14 cellular contexts compared by ENCODE assay signal in the genomic region with DNA sequence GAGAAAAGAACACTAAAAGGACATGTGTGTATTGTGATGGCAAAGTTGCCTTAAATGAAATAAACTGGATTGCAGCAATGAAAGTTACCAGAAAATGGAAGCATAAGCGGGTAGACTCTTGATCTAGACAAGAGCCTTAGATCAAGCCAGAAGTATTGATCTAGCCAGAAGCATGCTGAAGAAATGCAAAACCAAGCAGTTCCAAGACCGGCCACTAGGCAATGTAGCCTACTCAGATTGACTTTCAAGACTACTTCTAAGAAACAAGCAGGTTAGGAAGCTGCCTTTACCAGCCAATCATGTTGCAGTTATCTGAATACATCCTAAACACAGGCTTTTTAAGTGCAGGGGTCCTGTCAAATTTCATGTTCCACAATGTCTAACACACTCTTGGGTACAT. TPM values are rescaled to one million over a fixed set of nuclear protein-coding genes. Genes with fewer than 3 reads are reported as not detected.
A peak's percentile ranks its signal among the peaks of the same experiment; 100 is the strongest.
DNase-seq lines count a peak whose midpoint lies in the region; ATAC-seq and TF ChIP-seq lines count a peak whose summit lies in the region.
"Had no signal": no experiment of that assay in that cellular context is flagged by ENCODE, and none has a peak within 500 bp of the region (broad histone marks: within the 10 kb centered on the region; RNA-seq: fewer than 3 reads in every experiment).

No MANE protein-coding gene starts in this region.

- peak; percentile 32 for TF ChIP-seq CTCF in AG04450 (IDR thresholded peaks at IDR 0.05; ENCODE audit: low read depth, low read length)
- TF ChIP-seq CTCF in chondrocyte (IDR thresholded peaks at IDR 0.05) = peak; percentile 40

- no peaks in the 10 kb centered on the region for H3K4me1 Mint-ChIP-seq in chondrocyte (ENCODE audit: low read depth)
- H3K4me1 Mint-ChIP-seq: activated naive CD8-positive, alpha-beta T cell treated with anti-CD3 and anti-CD28 coated beads, Interleukin-2, amount 10 ng/mL, durations not matched to agents 7 days and 5 days; CD4-positive, alpha-beta memory T cell had no signal

- POLR2A ChIA-PET in AG04450 (lab: Yijun Ruan, JAX) = no interaction called here

- H3K4me3 ChIP-seq in AG04450 (ENCODE audit: low read depth, low read length) = no peak overlapping the region

- DNase-seq in AG04450 (ENCODE audit: low read depth, low spot score) (no peak), chondrocyte (ENCODE audit: low spot score) (no peak), NCI-H146 (lab: John Stamatoyannopoulos, UW) (no peak)
- DNase-seq: activated naive CD8-positive, alpha-beta T cell treated with anti-CD3 and anti-CD28 coated beads, Interleukin-2, amount 10 ng/mL, durations not matched to agents 7 days and 5 days; CD4-positive, alpha-beta memory T cell; foreskin melanocyte; NCI-H1694 treated with DMSO at 0.1 percent for 48 hours; posterior cingulate gyrus had no signal

- H3K27me3 ChIP-seq in AG04450 (ENCODE audit: control insufficient read depth, insufficient read depth, low read length) = no peaks in the 10 kb centered on the region

- no peak overlapping the region for H3K27ac ChIP-seq in AG04450 (ENCODE audit: low read depth, low read length)

- H3K27me3 Mint-ChIP-seq in chondrocyte (ENCODE audit: low read depth) = no peaks in the 10 kb centered on the region
- H3K27me3 Mint-ChIP-seq: activated naive CD8-positive, alpha-beta T cell treated with anti-CD3 and anti-CD28 coated beads, Interleukin-2, amount 10 ng/mL, durations not matched to agents 7 days and 5 days; CD4-positive, alpha-beta memory T cell had no signal

- no peaks in the 10 kb centered on the region for H3K9me3 Mint-ChIP-seq in chondrocyte (ENCODE audit: low read depth)

- CTCF ChIA-PET in AG04450 (lab: Charles Lee) = interaction anchor here (0.5 kb wide), 1 partner anchor 12 kb away, joined by 10 read pairs; no protein-coding TSS in a partner anchor

- H3K36me3 Mint-ChIP-seq in chondrocyte (ENCODE audit: low read depth) = no peaks in the 10 kb centered on the region
- H3K36me3 Mint-ChIP-seq: activated naive CD8-positive, alpha-beta T cell treated with anti-CD3 and anti-CD28 coated beads, Interleukin-2, amount 10 ng/mL, durations not matched to agents 7 days and 5 days; CD4-positive, alpha-beta memory T cell had no signal

- H3K9me3 ChIP-seq in AG04450 (ENCODE audit: control insufficient read depth, insufficient read depth, low read length) = no peaks in the 10 kb centered on the region

- H3K4me3 Mint-ChIP-seq in chondrocyte (ENCODE audit: unreplicated experiment) = no peak overlapping the region
- H3K4me3 Mint-ChIP-seq: activated naive CD8-positive, alpha-beta T cell treated with anti-CD3 and anti-CD28 coated beads, Interleukin-2, amount 10 ng/mL, durations not matched to agents 7 days and 5 days; CD4-positive, alpha-beta memory T cell had no signal

- no peak overlapping the region for H3K27ac Mint-ChIP-seq in chondrocyte (ENCODE audit: unreplicated experiment)
- H3K27ac Mint-ChIP-seq: activated naive CD8-positive, alpha-beta T cell treated with anti-CD3 and anti-CD28 coated beads, Interleukin-2, amount 10 ng/mL, durations not matched to agents 7 days and 5 days; CD4-positive, alpha-beta memory T cell had no signal

- ATAC-seq in GM18870 (IDR thresholded peaks at IDR 0.05; ENCODE audit: unreplicated experiment) (peak; percentile 68), HG03354 (IDR thresholded peaks at IDR 0.05; ENCODE audit: poor library complexity, severe bottlenecking, unreplicated experiment) (peak; percentile 77), GM19463 (IDR thresholded peaks at IDR 0.05; ENCODE audit: unreplicated experiment) (no peak), HG03097 (IDR thresholded peaks at IDR 0.05; ENCODE audit: low FRiP score, unreplicated experiment) (no peak), HG03280 (IDR thresholded peaks at IDR 0.05; ENCODE audit: unreplicated experiment) (no peak)

RNA-seq across cellular contexts. Expression of a gene that starts 54.6 kb away (rescaled TPM):
- polyA plus RNA-seq in AG04450 (2011; rRNA removed) = not detected in 2 replicates
- polyA minus RNA-seq in AG04450 (2011; rRNA and poly(A)+ RNA removed) = not detected in 2 replicates
- not detected in 3 replicates for total RNA-seq in chondrocyte
- total RNA-seq: activated naive CD8-positive, alpha-beta T cell treated with anti-CD3 and anti-CD28 coated beads, Interleukin-2, amount 10 ng/mL, durations not matched to agents 7 days and 5 days; CD4-positive, alpha-beta memory T cell; T-helper 2 cell treated with Interferon-gamma antibody and Interleukin-4, amounts not matched to agents 100 ng/mL and 5 ng/mL, for 36 hours had no signal
- polyA plus RNA-seq: CD4-positive, alpha-beta memory T cell had no signal

Comparison
In these comparisons a context has a peak if more than half of its experiments do, and no peak if none do; other contexts are left out.
1. ATAC-seq: peak in GM18870 (single experiment) and HG03354 (single experiment); none in GM19463 (single experiment), HG03097 (single experiment) and HG03280 (single experiment).